In the genomic region with DNA sequence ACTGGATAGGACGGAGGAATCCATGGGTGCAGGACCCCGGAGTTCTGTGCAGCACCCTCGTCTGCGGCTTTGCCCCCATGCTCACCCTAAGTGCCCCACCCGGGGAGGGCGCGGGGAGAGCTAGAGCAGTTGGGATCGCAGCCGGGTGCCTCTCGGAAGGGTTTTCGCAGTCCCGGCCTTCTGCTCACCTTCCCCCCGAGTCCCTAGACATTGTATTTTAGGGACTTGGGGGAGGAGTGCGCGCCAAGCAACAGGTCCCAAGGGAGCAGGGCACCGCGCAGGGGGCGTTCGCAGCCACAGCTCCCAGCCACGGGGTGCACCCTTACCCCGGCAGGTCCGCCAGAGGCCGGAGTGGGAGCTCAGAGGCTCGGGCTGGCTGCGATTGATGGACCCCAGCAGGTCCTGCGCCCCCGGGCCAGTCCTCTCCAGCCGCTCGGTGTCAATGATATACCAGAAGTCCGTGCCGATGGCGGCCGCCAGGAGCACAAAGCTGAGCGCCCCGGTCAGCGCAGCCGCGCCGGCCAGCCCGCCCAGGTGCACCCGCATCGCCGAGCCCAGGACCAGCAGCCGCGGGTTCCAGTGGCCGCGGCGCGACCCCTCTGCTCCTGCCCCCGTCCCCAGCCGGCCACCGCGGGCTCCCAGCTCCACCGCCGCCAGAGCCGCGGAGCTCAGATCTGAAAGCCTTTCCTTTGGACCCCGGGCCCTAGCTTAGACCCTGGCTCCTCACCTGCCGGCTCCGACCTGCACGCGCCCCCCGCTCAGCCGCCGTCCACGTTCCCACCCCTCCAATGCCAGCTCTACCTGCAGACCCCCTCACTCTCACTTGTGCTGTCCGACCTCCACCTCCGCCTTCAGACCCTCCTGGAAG, we compare ENCODE assay signal across 1 cellular context.
TF ChIP-seq lines count a peak whose summit lies in the region.

No MANE protein-coding gene starts in this region.

TF ChIP-seq in IMR-90, 13 proteins besides CTCF, POLR2A, EP300 and RAD21:
- TF ChIP-seq FOS (IDR thresholded peaks at IDR 0.05; ENCODE audit: low read depth, low read length) (no peak), CHD1 (IDR thresholded peaks at IDR 0.05; ENCODE audit: low read depth, low read length) (no peak), NFE2L2 (IDR thresholded peaks at IDR 0.05; ENCODE audit: low read depth, low read length) (no peak), SMC3 (IDR thresholded peaks at IDR 0.05; ENCODE audit: low read depth, low read length) (no peak), RFX5 (IDR thresholded peaks at IDR 0.05; ENCODE audit: low read depth, low read length) (no peak), BHLHE40 (IDR thresholded peaks at IDR 0.05; ENCODE audit: low read depth, low read length) (no peak), MAFK (IDR thresholded peaks at IDR 0.05; ENCODE audit: low read depth, low read length) (no peak), CEBPB (IDR thresholded peaks at IDR 0.05; ENCODE audit: low read depth, low read length) (no peak), MAZ (IDR thresholded peaks at IDR 0.05; ENCODE audit: borderline replicate concordance, low read depth, low read length) (no peak), RCOR1 (IDR thresholded peaks at IDR 0.05; ENCODE audit: insufficient replicate concordance, low read length) (no peak), MXI1 (IDR thresholded peaks at IDR 0.05; ENCODE audit: borderline replicate concordance, low read depth, low read length) (no peak)
- TF ChIP-seq, protein P1, sequence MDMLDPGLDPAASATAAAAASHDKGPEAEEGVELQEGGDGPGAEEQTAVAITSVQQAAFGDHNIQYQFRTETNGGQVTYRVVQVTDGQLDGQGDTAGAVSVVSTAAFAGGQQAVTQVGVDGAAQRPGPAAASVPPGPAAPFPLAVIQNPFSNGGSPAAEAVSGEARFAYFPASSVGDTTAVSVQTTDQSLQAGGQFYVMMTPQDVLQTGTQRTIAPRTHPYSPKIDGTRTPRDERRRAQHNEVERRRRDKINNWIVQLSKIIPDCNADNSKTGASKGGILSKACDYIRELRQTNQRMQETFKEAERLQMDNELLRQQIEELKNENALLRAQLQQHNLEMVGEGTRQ (IDR thresholded peaks at IDR 0.05; ENCODE audit: low read depth, low read length), result no peak
- TF ChIP-seq, protein P2, sequence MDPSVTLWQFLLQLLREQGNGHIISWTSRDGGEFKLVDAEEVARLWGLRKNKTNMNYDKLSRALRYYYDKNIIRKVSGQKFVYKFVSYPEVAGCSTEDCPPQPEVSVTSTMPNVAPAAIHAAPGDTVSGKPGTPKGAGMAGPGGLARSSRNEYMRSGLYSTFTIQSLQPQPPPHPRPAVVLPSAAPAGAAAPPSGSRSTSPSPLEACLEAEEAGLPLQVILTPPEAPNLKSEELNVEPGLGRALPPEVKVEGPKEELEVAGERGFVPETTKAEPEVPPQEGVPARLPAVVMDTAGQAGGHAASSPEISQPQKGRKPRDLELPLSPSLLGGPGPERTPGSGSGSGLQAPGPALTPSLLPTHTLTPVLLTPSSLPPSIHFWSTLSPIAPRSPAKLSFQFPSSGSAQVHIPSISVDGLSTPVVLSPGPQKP (IDR thresholded peaks at IDR 0.05; ENCODE audit: borderline replicate concordance, low read depth, low read length), result no peak
